ENCODE assay signal across 10 cellular contexts in genomic region chr10:10589540-10589939, GRCh38.
DNase-seq lines count a peak whose midpoint lies in the region; ATAC-seq and TF ChIP-seq lines count a peak whose summit lies in the region.
"Had no signal": no experiment of that assay in that cellular context is flagged by ENCODE, and none has a peak within 500 bp of the region (broad histone marks: within the 10 kb centered on the region; RNA-seq: fewer than 3 reads in every experiment).

No MANE protein-coding gene starts in this region.

- ATAC-seq in activated CD4-positive, alpha-beta T cell treated with anti-CD3 and anti-CD28 coated beads for 36 hours, result peak; percentile 88
- peak; percentile 69 for ATAC-seq in HG03135 (IDR thresholded peaks at IDR 0.05; ENCODE audit: unreplicated experiment)

- TF ChIP-seq CTCF in spleen (IDR thresholded peaks at IDR 0.05 in 8 of 11, conservative IDR thresholded peaks at IDR 0.05 in 3 of 11) (no peak), SK-N-SH (IDR thresholded peaks at IDR 0.05) (no peak)

- H3K36me3 ChIP-seq in spleen (no peaks in the 10 kb centered on the region), SK-N-SH (replicated peaks in 1 of 2; ENCODE audit: control insufficient read depth in 1 of 2, insufficient read depth in 2 of 2, low read length in 1 of 2) (no peaks in the 10 kb centered on the region)
- H3K36me3 ChIP-seq: BLaER1, SJCRH30 had no signal

- WGBS in spleen, 5 donors, result 12 to 18% (median 15%) methylated on average over 3 of the region's 3 CpGs
- 14% methylated on average over 3 of the region's 3 CpGs for WGBS in SK-N-SH (ENCODE audit: low lambda C conversion rate)

- no peak overlapping the region for H3K4me2 ChIP-seq in SK-N-SH
- H3K4me2 ChIP-seq: BLaER1 had no signal

- TF ChIP-seq POLR2A in spleen (IDR thresholded peaks at IDR 0.05), result no peak

- H4K20me1 ChIP-seq in SK-N-SH (ENCODE audit: insufficient read depth), result no peaks in the 10 kb centered on the region
- H4K20me1 ChIP-seq: BLaER1 had no signal

- no peak overlapping the region for H3K27ac ChIP-seq in spleen
- no peak overlapping the region for H3K27ac ChIP-seq in SK-N-SH (ENCODE audit: low read depth in 2 of 2, low read length in 1 of 2)
- H3K27ac ChIP-seq: BLaER1, SJCRH30 had no signal

- no peak overlapping the region for H3K4me3 Mint-ChIP-seq in activated CD4-positive, alpha-beta T cell treated with anti-CD3 and anti-CD28 coated beads for 36 hours
- no peak overlapping the region for H3K4me3 Mint-ChIP-seq in activated CD4-positive, alpha-beta T cell treated with anti-CD3 and anti-CD28 coated beads, Interleukin-2, amount 10 ng/mL, durations not matched to agents 7 days and 5 days

- peaks cover 0 to 11% (median 0%) of the 10 kb centered on the region in 7 donors for H3K27me3 ChIP-seq in spleen (replicated peaks in 1 of 7)
- H3K27me3 ChIP-seq in SK-N-SH (ENCODE audit: insufficient read depth), result no peaks in the 10 kb centered on the region
- H3K27me3 ChIP-seq: BLaER1, SJCRH30 had no signal

- intact Hi-C loops in activated CD4-positive, alpha-beta T cell treated with anti-CD3 and anti-CD28 coated beads for 36 hours (cut with DNase I, micrococcal nuclease), result loop anchor here in 1 of 2 experiments (1.0 kb wide), 1 partner anchor 68 kb away; no protein-coding TSS in a partner anchor
- intact Hi-C loops in spleen (cut with DNase I; ENCODE audit: low total_unique reads), result no loop called here

- no peaks in the 10 kb centered on the region for H3K36me3 Mint-ChIP-seq in activated CD4-positive, alpha-beta T cell treated with anti-CD3 and anti-CD28 coated beads for 36 hours (ENCODE audit: low read depth)
- H3K36me3 Mint-ChIP-seq in activated CD4-positive, alpha-beta T cell treated with anti-CD3 and anti-CD28 coated beads, Interleukin-2, amount 10 ng/mL, durations not matched to agents 7 days and 5 days (ENCODE audit: low read depth), result no peaks in the 10 kb centered on the region

- CTCF ChIA-PET in activated CD4-positive, alpha-beta T cell treated with anti-CD3 and anti-CD28 coated beads for 36 hours (lab: Charles Lee), result interaction anchor here (0.5 to 0.6 kb wide), 2 partner anchors 257 to 1229 kb away, joined by 3 to 4 read pairs; no protein-coding TSS in a partner anchor
- CTCF ChIA-PET in activated CD4-positive, alpha-beta T cell treated with anti-CD3 and anti-CD28 coated beads, Interleukin-2, amount 10 ng/mL, durations not matched to agents 7 days and 5 days (lab: Charles Lee), result no interaction called here
- CTCF ChIA-PET in SK-N-SH (lab: Yijun Ruan, JAX), result no interaction called here

- H3K27me3 Mint-ChIP-seq in activated CD4-positive, alpha-beta T cell treated with anti-CD3 and anti-CD28 coated beads for 36 hours, result peaks cover 25% of the 10 kb centered on the region
- H3K27me3 Mint-ChIP-seq in activated CD4-positive, alpha-beta T cell treated with anti-CD3 and anti-CD28 coated beads, Interleukin-2, amount 10 ng/mL, durations not matched to agents 7 days and 5 days, result peaks cover 3% of the 10 kb centered on the region

- H3F3A ChIP-seq in SK-N-SH (replicated peaks; ENCODE audit: insufficient read depth), result no peaks in the 10 kb centered on the region

- DNase-seq in activated CD4-positive, alpha-beta T cell treated with anti-CD3 and anti-CD28 coated beads for 36 hours, result peak; percentile 59
- DNase-seq in activated CD4-positive, alpha-beta T cell treated with anti-CD3 and anti-CD28 coated beads, Interleukin-2, amount 10 ng/mL, durations not matched to agents 7 days and 5 days, result no peak
- DNase-seq in brain pericyte (ENCODE audit: low read depth, low spot score), result peak; percentile 6
- DNase-seq in stimulated activated CD4-positive, alpha-beta T cell treated with anti-CD3 and anti-CD28 coated beads, Interleukin-4, amount 100 ng/mL, for 24 hours, result peak; percentile 18
- DNase-seq in HT-29 (ENCODE audit: low spot score), result no peak
- no peak for DNase-seq in spleen
- DNase-seq in SK-N-SH, result no peak

- POLR2A ChIA-PET in activated CD4-positive, alpha-beta T cell treated with anti-CD3 and anti-CD28 coated beads for 36 hours (lab: Charles Lee), result no interaction called here
- POLR2A ChIA-PET in activated CD4-positive, alpha-beta T cell treated with anti-CD3 and anti-CD28 coated beads, Interleukin-2, amount 10 ng/mL, durations not matched to agents 7 days and 5 days (lab: Charles Lee), result no interaction called here
- POLR2A ChIA-PET in SK-N-SH (lab: Yijun Ruan, JAX), result no interaction called here

- H3K9me3 Mint-ChIP-seq in activated CD4-positive, alpha-beta T cell treated with anti-CD3 and anti-CD28 coated beads for 36 hours (ENCODE audit: low read depth), result no peaks in the 10 kb centered on the region
- no peaks in the 10 kb centered on the region for H3K9me3 Mint-ChIP-seq in activated CD4-positive, alpha-beta T cell treated with anti-CD3 and anti-CD28 coated beads, Interleukin-2, amount 10 ng/mL, durations not matched to agents 7 days and 5 days

- TF ChIP-seq EP300 in SK-N-SH (IDR thresholded peaks at IDR 0.05; ENCODE audit: borderline replicate concordance in 1 of 2, low read depth in 1 of 2, low read length in 1 of 2), result no peak

- no peak overlapping the region for H3K27ac Mint-ChIP-seq in activated CD4-positive, alpha-beta T cell treated with anti-CD3 and anti-CD28 coated beads for 36 hours
- H3K27ac Mint-ChIP-seq in activated CD4-positive, alpha-beta T cell treated with anti-CD3 and anti-CD28 coated beads, Interleukin-2, amount 10 ng/mL, durations not matched to agents 7 days and 5 days, result no peak overlapping the region

- H3K79me2 ChIP-seq in SK-N-SH (ENCODE audit: insufficient read depth), result no peaks in the 10 kb centered on the region

- H3K9ac ChIP-seq in SK-N-SH, result no peak overlapping the region
- H3K9ac ChIP-seq: BLaER1 had no signal

- H3K4me3 ChIP-seq in spleen (no peak overlapping the region), SK-N-SH (ENCODE audit: low read depth in 2 of 2, low read length in 1 of 2) (no peak overlapping the region)
- H3K4me3 ChIP-seq: BLaER1, SJCRH30 had no signal

- no peaks in the 10 kb centered on the region for H3K9me2 ChIP-seq in SK-N-SH

- no peak overlapping the region for H2AFZ ChIP-seq in SK-N-SH (ENCODE audit: low read depth)

- no peaks in the 10 kb centered on the region for H3K4me1 ChIP-seq in spleen
- no peaks in the 10 kb centered on the region; a peak in 1 of 4 replicates for H3K4me1 ChIP-seq in SK-N-SH (ENCODE audit: control insufficient read depth in 1 of 2, insufficient read depth in 2 of 2, low read depth in 1 of 2, low read length in 1 of 2)
- H3K4me1 ChIP-seq: BLaER1, SJCRH30 had no signal

- H3K9me3 ChIP-seq in spleen (no peaks in the 10 kb centered on the region), SK-N-SH (no peaks in the 10 kb centered on the region)
- H3K9me3 ChIP-seq: BLaER1, SJCRH30 had no signal

- H3K4me1 Mint-ChIP-seq in activated CD4-positive, alpha-beta T cell treated with anti-CD3 and anti-CD28 coated beads for 36 hours, result peaks cover 16% of the 10 kb centered on the region
- no peaks in the 10 kb centered on the region for H3K4me1 Mint-ChIP-seq in activated CD4-positive, alpha-beta T cell treated with anti-CD3 and anti-CD28 coated beads, Interleukin-2, amount 10 ng/mL, durations not matched to agents 7 days and 5 days

- no peak for TF ChIP-seq RAD21 in SK-N-SH (IDR thresholded peaks at IDR 0.05; ENCODE audit: low read length)

TF ChIP-seq in SK-N-SH, 30 proteins besides CTCF, POLR2A, EP300 and RAD21 (continues in another document):
- TF ChIP-seq RCOR1 (IDR thresholded peaks at IDR 0.05; ENCODE audit: low read length) (no peak), MAX (IDR thresholded peaks at IDR 0.05; ENCODE audit: low read depth) (no peak), TEAD4 (IDR thresholded peaks at IDR 0.05; ENCODE audit: borderline replicate concordance, insufficient read depth) (no peak), ZBTB33 (IDR thresholded peaks at IDR 0.05; ENCODE audit: borderline replicate concordance, low read depth) (no peak), FOXJ3 (CRISPR knock-in tag; IDR thresholded peaks at IDR 0.05) (no peak), USF1 (IDR thresholded peaks at IDR 0.05; ENCODE audit: borderline replicate concordance, low read depth) (no peak)

Comparison
In these comparisons a context has a peak if more than half of its experiments do, and no peak if none do; other contexts are left out.
1. DNase-seq: peak in activated CD4-positive, alpha-beta T cell treated with anti-CD3 and anti-CD28 coated beads for 36 hours (single experiment), brain pericyte (single experiment) and stimulated activated CD4-positive, alpha-beta T cell treated with anti-CD3 and anti-CD28 coated beads, Interleukin-4, amount 100 ng/mL, for 24 hours (single experiment); none in activated CD4-positive, alpha-beta T cell treated with anti-CD3 and anti-CD28 coated beads, Interleukin-2, amount 10 ng/mL, durations not matched to agents 7 days and 5 days (single experiment), HT-29 (single experiment), spleen (single experiment) and SK-N-SH (single experiment).